In the genomic region with DNA sequence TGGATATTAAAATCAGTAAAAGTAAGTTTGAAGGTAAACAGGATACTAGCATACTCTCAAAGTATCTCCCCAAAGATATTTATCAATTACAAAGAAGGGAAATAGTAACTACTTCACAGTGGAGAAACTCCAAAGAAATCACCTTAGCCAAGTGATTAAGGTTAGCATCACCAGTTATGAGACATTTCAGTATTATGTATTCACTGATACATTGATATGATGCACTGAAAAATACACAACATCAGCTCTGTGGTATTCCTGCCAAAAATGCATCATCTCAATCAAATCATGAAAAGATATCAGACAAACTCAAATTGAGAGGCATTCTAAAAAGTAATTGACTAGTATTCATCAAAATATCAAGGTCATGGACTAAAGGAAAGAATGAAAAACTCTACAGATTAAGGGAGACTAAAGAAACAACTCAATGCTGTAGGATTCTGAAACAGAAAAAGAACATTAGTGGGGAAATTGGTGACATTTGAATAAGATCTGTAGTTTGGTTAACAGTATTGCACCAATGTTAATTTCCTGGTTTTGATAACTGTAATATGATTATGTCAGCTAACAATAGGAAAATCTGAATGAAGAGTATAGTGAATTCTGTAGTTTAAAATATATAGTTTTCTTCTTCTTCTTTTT, we compare ENCODE assay signal across 30 cellular contexts.
DNase-seq lines count a peak whose midpoint lies in the region; ATAC-seq, FAIRE-seq and TF ChIP-seq lines count a peak whose summit lies in the region.
"Had no signal": no experiment of that assay in that cellular context is flagged by ENCODE, and none has a peak within 500 bp of the region (broad histone marks: within the 10 kb centered on the region; RNA-seq: fewer than 3 reads in every experiment).

No MANE protein-coding gene starts in this region.

- no peaks in the 10 kb centered on the region for H3K36me3 Mint-ChIP-seq in activated T-cell treated with anti-CD3 and anti-CD28 coated beads, Interleukin-2, amount 50 U/mL, for 24 hours (ENCODE audit: low read depth)
- H3K36me3 Mint-ChIP-seq: CD8-positive, alpha-beta T cell had no signal

- H3K9ac ChIP-seq in PC-3 (ENCODE audit: low read length) = no peak overlapping the region

- no peak for TF ChIP-seq RAD21 in A549 (conservative IDR thresholded peaks at IDR 0.05 in 1 of 2, IDR thresholded peaks at IDR 0.05 in 1 of 2)

- H3K4me1 ChIP-seq in A549 = no peaks in the 10 kb centered on the region
- H3K4me1 ChIP-seq in PC-3 (ENCODE audit: insufficient read depth, low read length) = no peaks in the 10 kb centered on the region
- H3K4me1 ChIP-seq: Caco-2 had no signal

- peaks cover 59% of the 10 kb centered on the region for H3K4me1 Mint-ChIP-seq in activated T-cell treated with anti-CD3 and anti-CD28 coated beads, Interleukin-2, amount 50 U/mL, for 24 hours (ENCODE audit: low read depth)
- H3K4me1 Mint-ChIP-seq: B cell had no signal

- H3K9me2 ChIP-seq in PC-3 (replicated peaks; ENCODE audit: low read length) = no peaks in the 10 kb centered on the region

- BruUV-seq in PC-3 (replicated peaks; lab: Mats Ljungman, UMichigan) = no TSS peak

- peak overlapping the region; percentile 95 for H3K27ac Mint-ChIP-seq in activated T-cell treated with anti-CD3 and anti-CD28 coated beads, Interleukin-2, amount 50 U/mL, for 24 hours
- H3K27ac Mint-ChIP-seq: B cell; CD8-positive, alpha-beta T cell had no signal

- no peaks in the 10 kb centered on the region for H3F3A ChIP-seq in PC-3 (ENCODE audit: low read length, unreplicated experiment)

- no peak overlapping the region for H3K4me3 Mint-ChIP-seq in activated T-cell treated with anti-CD3 and anti-CD28 coated beads, Interleukin-2, amount 50 U/mL, for 24 hours
- H3K4me3 Mint-ChIP-seq: B cell; CD8-positive, alpha-beta T cell had no signal

- TF ChIP-seq EP300 in A549 (IDR thresholded peaks at IDR 0.05) = no peak

- no peak for DNase-seq in activated T-cell treated with anti-CD3 and anti-CD28 coated beads, Interleukin-2, amount 50 U/mL, for 24 hours
- no peak for DNase-seq in activated T-cell treated with anti-CD3 and anti-CD28 coated beads, Interleukin-2, amount 50 U/mL, for 48 hours
- no peak for DNase-seq in A549 (ENCODE audit: low read depth in 1 of 2, low spot score in 1 of 2)
- peak; percentile 30 for DNase-seq in PC-3
- peak; percentile 19 for DNase-seq in bronchial epithelial cell (ENCODE audit: low read depth)
- no peak for DNase-seq in NCI-H2029 (lab: John Stamatoyannopoulos, UW)
- DNase-seq: Caco-2, DMS 273 treated with DMSO at 0.1 percent for 48 hours, DMS79, EL, GDM1, HCEC 1CT, IMR-90, KG1, MG63, NCI-H1694, NCI-H2081, NCI-H2171, NCI-H226, NCI-H510A, NCI-H69, SHP77 had no signal

- no peak for ATAC-seq in A549
- ATAC-seq in PC-3 = no peak
- no peak for ATAC-seq in GM19328 (IDR thresholded peaks at IDR 0.05; ENCODE audit: unreplicated experiment)
- ATAC-seq: CD8-positive, alpha-beta T cell; GM12878; Panc1 had no signal

- no peaks in the 10 kb centered on the region for H3K36me3 ChIP-seq in PC-3 (ENCODE audit: low read depth, low read length)
- no peaks in the 10 kb centered on the region for H3K36me3 ChIP-seq in bronchial epithelial cell (ENCODE audit: control insufficient read depth, insufficient read depth, low read length)
- H3K36me3 ChIP-seq: MG63 had no signal

- POLR2A ChIA-PET in A549 (lab: Yijun Ruan, JAX) = no interaction called here
- POLR2A ChIA-PET in PC-3 (lab: Charles Lee; ENCODE audit: unreplicated experiment) = no interaction called here

- no peak overlapping the region for H2AFZ ChIP-seq in PC-3 (ENCODE audit: low read length)

- peak; percentile 93 for FAIRE-seq in A549 (lab: Jason Lieb, UNC)
- no peak for FAIRE-seq in bronchial epithelial cell (lab: Jason Lieb, UNC)
- FAIRE-seq: GM12878, H1 had no signal

- TF ChIP-seq CTCF in A549 (IDR thresholded peaks at IDR 0.05) (no peak), PC-3 (conservative IDR thresholded peaks at IDR 0.05; ENCODE audit: low read depth, low read length) (no peak), bronchial epithelial cell (IDR thresholded peaks at IDR 0.05; ENCODE audit: insufficient read depth, low read length, severe bottlenecking) (no peak)

- no peaks in the 10 kb centered on the region for H3K79me2 ChIP-seq in PC-3 (ENCODE audit: low read length)

- H3K4me2 ChIP-seq in A549 (no peak overlapping the region), PC-3 (ENCODE audit: low read length) (no peak overlapping the region)

- H3K27me3 Mint-ChIP-seq in activated T-cell treated with anti-CD3 and anti-CD28 coated beads, Interleukin-2, amount 50 U/mL, for 24 hours = no peaks in the 10 kb centered on the region

- intact Hi-C loops in PC-3 (cut with micrococcal nuclease) = no loop called here

- H3K9me3 ChIP-seq in A549 (no peaks in the 10 kb centered on the region), PC-3 (ENCODE audit: low read length) (no peaks in the 10 kb centered on the region)
- H3K9me3 ChIP-seq: Caco-2, MG63 had no signal

- H3K27ac ChIP-seq in A549 (no peak overlapping the region), PC-3 (ENCODE audit: low read length) (no peak overlapping the region)
- H3K27ac ChIP-seq: C4-2B, RWPE1 had no signal

- no peak for TF ChIP-seq POLR2A in A549 (IDR thresholded peaks at IDR 0.05; ENCODE audit: low read length)

- CTCF ChIA-PET in A549 (lab: Yijun Ruan, JAX) = interaction anchor here (0.7 to 1.2 kb wide), 2 partner anchors 11 to 18 kb away, joined by 3 to 4 read pairs; no protein-coding TSS in a partner anchor
- CTCF ChIA-PET in PC-3 (lab: Charles Lee) = interaction anchor here (0.5 kb wide), 1 partner anchor 70 kb away, joined by 3 read pairs; no protein-coding TSS in a partner anchor

- H3K27me3 ChIP-seq in PC-3 (ENCODE audit: low read length) (no peaks in the 10 kb centered on the region), bronchial epithelial cell (ENCODE audit: control insufficient read depth, insufficient read depth, low read length) (no peaks in the 10 kb centered on the region)
- H3K27me3 ChIP-seq: MG63 had no signal

- no peak overlapping the region for H3K4me3 ChIP-seq in A549
- H3K4me3 ChIP-seq in PC-3 (ENCODE audit: low read length) = no peak overlapping the region
- no peak overlapping the region for H3K4me3 ChIP-seq in bronchial epithelial cell (ENCODE audit: low read depth, low read length)
- H3K4me3 ChIP-seq: GM12878, MG63 had no signal

- H3K9me3 Mint-ChIP-seq in activated T-cell treated with anti-CD3 and anti-CD28 coated beads, Interleukin-2, amount 50 U/mL, for 24 hours = peaks cover 2% of the 10 kb centered on the region
- H3K9me3 Mint-ChIP-seq: CD8-positive, alpha-beta T cell had no signal

- H4K20me1 ChIP-seq in PC-3 (ENCODE audit: low read length) = no peaks in the 10 kb centered on the region

TF ChIP-seq in A549, 52 proteins besides CTCF, POLR2A, EP300 and RAD21:
- TF ChIP-seq HEYL (CRISPR knock-in tag; IDR thresholded peaks at IDR 0.05) (no peak), CHD4 (IDR thresholded peaks at IDR 0.05; ENCODE audit: borderline replicate concordance) (no peak), RNF2 (IDR thresholded peaks at IDR 0.05; ENCODE audit: borderline replicate concordance, low read depth) (no peak), KDM5A (IDR thresholded peaks at IDR 0.05) (no peak), CHD2 (IDR thresholded peaks at IDR 0.05; ENCODE audit: low read length, partially characterized antibody) (no peak), SREBF2 (IDR thresholded peaks at IDR 0.05) (no peak), SMC3 (IDR thresholded peaks at IDR 0.05) (no peak), CBX8 (IDR thresholded peaks at IDR 0.05) (no peak), POLR2AphosphoS2 (conservative IDR thresholded peaks at IDR 0.05; ENCODE audit: low read length) (no peak), RARB (CRISPR knock-in tag; IDR thresholded peaks at IDR 0.05) (no peak), FOSL2 (IDR thresholded peaks at IDR 0.05) (no peak), FOSL2 (CRISPR knock-in tag; IDR thresholded peaks at IDR 0.05) (no peak), HDAC2 (IDR thresholded peaks at IDR 0.05) (no peak), TFCP2L1 (CRISPR knock-in tag; IDR thresholded peaks at IDR 0.05) (no peak), HOXA7 (CRISPR knock-in tag; IDR thresholded peaks at IDR 0.05) (no peak), EHMT2 (IDR thresholded peaks at IDR 0.05; ENCODE audit: low read depth) (no peak), PBX3 (IDR thresholded peaks at IDR 0.05) (no peak), KDM1A (IDR thresholded peaks at IDR 0.05; ENCODE audit: low read depth) (no peak), ELK1 (IDR thresholded peaks at IDR 0.05; ENCODE audit: low read depth, low read length) (no peak)
- TF ChIP-seq, protein P1, sequence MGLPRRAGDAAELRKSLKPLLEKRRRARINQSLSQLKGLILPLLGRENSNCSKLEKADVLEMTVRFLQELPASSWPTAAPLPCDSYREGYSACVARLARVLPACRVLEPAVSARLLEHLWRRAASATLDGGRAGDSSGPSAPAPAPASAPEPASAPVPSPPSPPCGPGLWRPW (IDR thresholded peaks at IDR 0.05) = no peak
- TF ChIP-seq, protein P2, sequence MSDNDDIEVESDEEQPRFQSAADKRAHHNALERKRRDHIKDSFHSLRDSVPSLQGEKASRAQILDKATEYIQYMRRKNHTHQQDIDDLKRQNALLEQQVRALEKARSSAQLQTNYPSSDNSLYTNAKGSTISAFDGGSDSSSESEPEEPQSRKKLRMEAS (IDR thresholded peaks at IDR 0.05) = no peak

Comparison
In these comparisons a context has a peak if more than half of its experiments do, and no peak if none do; other contexts are left out.
1. DNase-seq: peak in PC-3 (single experiment) and bronchial epithelial cell (single experiment); none in activated T-cell treated with anti-CD3 and anti-CD28 coated beads, Interleukin-2, amount 50 U/mL, for 24 hours (single experiment), activated T-cell treated with anti-CD3 and anti-CD28 coated beads, Interleukin-2, amount 50 U/mL, for 48 hours (0 of 2), A549 (0 of 2) and NCI-H2029 (single experiment).